Comparison of ENCODE assay signal across 10 cellular contexts in the genomic region with DNA sequence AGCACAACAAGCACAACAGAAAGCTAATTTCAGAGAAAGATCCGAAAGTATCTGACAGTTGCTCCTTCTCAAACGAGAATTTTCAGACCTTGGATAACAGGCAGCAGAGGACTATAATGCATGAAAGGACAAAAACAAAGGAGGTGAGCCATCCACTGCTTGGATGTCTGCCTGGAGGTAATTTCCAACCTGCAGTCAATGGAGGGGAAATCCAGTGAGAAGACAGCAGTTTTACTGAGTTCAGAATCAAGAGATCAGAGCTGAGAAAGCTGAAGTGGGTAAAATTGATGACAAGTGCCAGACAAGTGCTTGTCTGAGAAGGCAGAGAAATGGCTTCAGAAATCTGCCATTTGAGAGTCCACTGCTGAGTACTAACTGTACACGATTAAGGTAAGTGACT. TPM values are rescaled to one million over a fixed set of nuclear protein-coding genes. Genes with fewer than 3 reads are reported as not detected.
DNase-seq lines count a peak whose midpoint lies in the region; ATAC-seq, FAIRE-seq and TF ChIP-seq lines count a peak whose summit lies in the region.
"Had no signal": no experiment of that assay in that cellular context is flagged by ENCODE, and none has a peak within 500 bp of the region (broad histone marks: within the 10 kb centered on the region; RNA-seq: fewer than 3 reads in every experiment).

No MANE protein-coding gene starts in this region.

- H3K27ac ChIP-seq in IMR-90 (ENCODE audit: insufficient read depth, low read length) = no peak overlapping the region
- no peak overlapping the region for H3K27ac ChIP-seq in endothelial cell of umbilical vein (ENCODE audit: insufficient read depth, low read depth, low read length)

- H3K9me3 ChIP-seq in IMR-90 (ENCODE audit: control insufficient read depth, insufficient read depth, low read length) (no peaks in the 10 kb centered on the region), endothelial cell of umbilical vein (replicated peaks; ENCODE audit: control insufficient read depth, insufficient read depth, low read length) (no peaks in the 10 kb centered on the region)
- H3K9me3 ChIP-seq: Caco-2 had no signal

- TF ChIP-seq CTCF in IMR-90 (conservative IDR thresholded peaks at IDR 0.05; ENCODE audit: low read depth, low read length) (no peak), endothelial cell of umbilical vein (IDR thresholded peaks at IDR 0.05; ENCODE audit: extremely low read depth in 1 of 2, insufficient read depth in 1 of 2, low read depth in 1 of 2, low read length in 2 of 2) (no peak)

- no peak overlapping the region for H2BK15ac ChIP-seq in IMR-90 (ENCODE audit: low read depth, low read length)

- H3K9ac ChIP-seq in IMR-90 (ENCODE audit: low read depth, low read length) (no peak overlapping the region), endothelial cell of umbilical vein (replicated peaks; ENCODE audit: extremely low read depth, insufficient read depth, low read length) (no peak overlapping the region)

- H2BK5ac ChIP-seq in IMR-90 (ENCODE audit: low read depth, low read length, poor library complexity, severe bottlenecking) = no peak overlapping the region

- no peak for TF ChIP-seq POLR2A in IMR-90 (IDR thresholded peaks at IDR 0.05; ENCODE audit: low read depth, low read length)
- TF ChIP-seq POLR2A in endothelial cell of umbilical vein (IDR thresholded peaks at IDR 0.05; ENCODE audit: low read depth, low read length) = no peak

- no peak overlapping the region for H3K4me2 ChIP-seq in IMR-90 (ENCODE audit: low read depth, low read length)
- H3K4me2 ChIP-seq in endothelial cell of umbilical vein (ENCODE audit: insufficient read depth, low read length) = no peak overlapping the region

- no peak overlapping the region for H3K18ac ChIP-seq in IMR-90 (ENCODE audit: low read depth, low read length)

- no peak for TF ChIP-seq RAD21 in IMR-90 (IDR thresholded peaks at IDR 0.05; ENCODE audit: low read length)

- dilution Hi-C loops in IMR-90 (cut with HindIII; ENCODE audit: low sequenced_read_pairs, unreplicated experiment) = no loop called here
- dilution Hi-C loops in endothelial cell of umbilical vein (cut with MboI; ENCODE audit: extremely low pct_ligation_motif_present, low sequenced_read_pairs) = no loop called here

- H2AFZ ChIP-seq in IMR-90 (replicated peaks; ENCODE audit: low read length, poor library complexity) = no peak overlapping the region
- no peak overlapping the region for H2AFZ ChIP-seq in endothelial cell of umbilical vein (ENCODE audit: low read depth, low read length)

- POLR2A ChIA-PET in IMR-90 (lab: Charles Lee; ENCODE audit: unreplicated experiment) = no interaction called here
- POLR2A ChIA-PET in endothelial cell of umbilical vein (lab: Charles Lee) = no interaction called here

- H2BK120ac ChIP-seq in IMR-90 (ENCODE audit: low read depth, low read length) = no peak overlapping the region

- H4K20me1 ChIP-seq in IMR-90 (ENCODE audit: insufficient read depth, low read length) (peaks cover 54% of the 10 kb centered on the region), endothelial cell of umbilical vein (replicated peaks; ENCODE audit: control insufficient read depth, extremely low read depth, insufficient read depth, low read length) (peaks cover 32% of the 10 kb centered on the region)

- H2BK20ac ChIP-seq in IMR-90 (ENCODE audit: low read depth, low read length) = no peak overlapping the region

- no peak overlapping the region for H3K4ac ChIP-seq in IMR-90 (ENCODE audit: low read depth, low read length)

- FAIRE-seq in GM19239 (lab: Jason Lieb, UNC) (peak; percentile 53), endothelial cell of umbilical vein (lab: Jason Lieb, UNC) (no peak)

- no peak overlapping the region for H2AK9ac ChIP-seq in IMR-90 (replicated peaks; ENCODE audit: low read depth, low read length, poor library complexity)

- no peak overlapping the region for H4K5ac ChIP-seq in IMR-90 (ENCODE audit: low read depth, low read length)

- H3K23ac ChIP-seq in IMR-90 (ENCODE audit: low read depth, low read length) = no peak overlapping the region

- WGBS in IMR-90 (ENCODE audit: extremely low coverage in 2 of 2, insufficient read length in 1 of 2), 2 experiments = 100% methylated on average over 1 of the region's 3 CpGs; no CpG with 5 or more reads in 1 of the 2 experiments

- peaks cover 2% of the 10 kb centered on the region; the same call in 1 of the 2 replicates for H3K4me1 ChIP-seq in IMR-90 (ENCODE audit: control insufficient read depth, insufficient read depth, low read length)
- peaks cover 3% of the 10 kb centered on the region for H3K4me1 ChIP-seq in endothelial cell of umbilical vein (ENCODE audit: control insufficient read depth, extremely low read depth, insufficient read depth, low read length)
- H3K4me1 ChIP-seq: Caco-2 had no signal

- no peak overlapping the region for H4K8ac ChIP-seq in IMR-90 (ENCODE audit: low read depth in 2 of 2, low read length in 2 of 2)

- H3K14ac ChIP-seq in IMR-90 (replicated peaks; ENCODE audit: low read depth, low read length) = no peak overlapping the region

- no peaks in the 10 kb centered on the region for H3K27me3 ChIP-seq in IMR-90 (ENCODE audit: control insufficient read depth, insufficient read depth, low read length)
- H3K27me3 ChIP-seq in endothelial cell of umbilical vein (ENCODE audit: control insufficient read depth in 2 of 2, insufficient read depth in 2 of 2, low read length in 2 of 2) = no peaks in the 10 kb centered on the region

- no peak for ATAC-seq in IMR-90 (ENCODE audit: low read depth)

- H3K79me2 ChIP-seq in endothelial cell of umbilical vein (ENCODE audit: control insufficient read depth, insufficient read depth, low read length) = peaks cover 100% of the 10 kb centered on the region

- H3K36me3 ChIP-seq in IMR-90 (ENCODE audit: control insufficient read depth, insufficient read depth, low read length) (no peaks in the 10 kb centered on the region; the same call in 1 of the 2 replicates), endothelial cell of umbilical vein (ENCODE audit: control insufficient read depth in 2 of 2, extremely low read depth in 1 of 2, insufficient read depth in 2 of 2, low read length in 2 of 2) (no peaks in the 10 kb centered on the region)

- no peak overlapping the region for H3K56ac ChIP-seq in IMR-90 (ENCODE audit: extremely low read depth, insufficient read depth, low read length)

- no peak overlapping the region for H3K4me3 ChIP-seq in IMR-90 (ENCODE audit: insufficient read depth, low read depth, low read length)
- no peak overlapping the region for H3K4me3 ChIP-seq in endothelial cell of umbilical vein (replicated peaks in 1 of 3; ENCODE audit: insufficient read depth in 1 of 3, low read depth in 1 of 3, low read length in 3 of 3)

- intact Hi-C loops in IMR-90 (cut with micrococcal nuclease) (no loop called here), endothelial cell of umbilical vein (cut with micrococcal nuclease) (no loop called here)

- no peak overlapping the region for H2AK5ac ChIP-seq in IMR-90 (ENCODE audit: low read depth, low read length)

- peak; percentile 78 for DNase-seq in DMS79 treated with DMSO at 0.1 percent for 48 hours (lab: John Stamatoyannopoulos, UW)
- DNase-seq in GM19239 (ENCODE audit: insufficient read length, low spot score) = no peak
- peak; percentile 24 for DNase-seq in IMR-90
- peak; percentile 30 for DNase-seq in endothelial cell of umbilical vein (ENCODE audit: low read depth, low spot score)
- no peak for DNase-seq in NCI-H524 treated with DMSO at 0.1 percent for 48 hours (lab: John Stamatoyannopoulos, UW)
- DNase-seq in NCI-H446 treated with DMSO at 0.1 percent for 48 hours (lab: John Stamatoyannopoulos, UW) = no peak
- DNase-seq in iPS-NIHi11 (ENCODE audit: low spot score) = no peak
- DNase-seq in superior temporal gyrus (ENCODE audit: extremely low spot score) = no peak
- DNase-seq: Caco-2, SIG-M5 had no signal

- H3K9me1 ChIP-seq in IMR-90 (ENCODE audit: insufficient read depth, low read length) = peaks cover 4% of the 10 kb centered on the region; the same call in 1 of the 2 replicates
- no peaks in the 10 kb centered on the region for H3K9me1 ChIP-seq in endothelial cell of umbilical vein (replicated peaks; ENCODE audit: control insufficient read depth, extremely low read depth, insufficient read depth, low read length)

- in situ Hi-C loops in IMR-90 (cut with MboI; ENCODE audit: low sequenced_read_pairs) = no loop called here

- BruUV-seq in IMR-90 (replicated peaks; lab: Mats Ljungman, UMichigan) (no TSS peak), endothelial cell of umbilical vein (replicated peaks; lab: Mats Ljungman, UMichigan) (no TSS peak)

- H3K79me1 ChIP-seq in IMR-90 (ENCODE audit: low read depth in 1 of 2, low read length in 2 of 2) = peaks cover 12 to 41% of the 10 kb centered on the region in 2 experiments

- H4K91ac ChIP-seq in IMR-90 (ENCODE audit: insufficient read depth, low read depth, low read length) = no peak overlapping the region

- CTCF ChIA-PET in IMR-90 (lab: Yijun Ruan, JAX) = interaction anchor here (0.5 kb wide), 1 partner anchor 378 kb away, joined by 3 read pairs; no protein-coding TSS in a partner anchor
- CTCF ChIA-PET in endothelial cell of umbilical vein (lab: Charles Lee) = no interaction called here

TF ChIP-seq in IMR-90, 13 proteins besides CTCF, POLR2A, EP300 and RAD21 (continues in another document):
- no peak for TF ChIP-seq CHD1 (IDR thresholded peaks at IDR 0.05; ENCODE audit: low read depth, low read length)
- no peak for TF ChIP-seq CEBPB (IDR thresholded peaks at IDR 0.05; ENCODE audit: low read depth, low read length)

TF ChIP-seq in endothelial cell of umbilical vein, 7 proteins besides CTCF, POLR2A, EP300 and RAD21 (continues in another document):
- no peak for TF ChIP-seq MAX (IDR thresholded peaks at IDR 0.05; ENCODE audit: insufficient read depth, insufficient read length)
- no peak for TF ChIP-seq JUN (IDR thresholded peaks at IDR 0.05; ENCODE audit: borderline replicate concordance, insufficient read depth, insufficient read length, low read depth)
- no peak for TF ChIP-seq MYC (IDR thresholded peaks at IDR 0.05; ENCODE audit: low read depth, low read length)

RNA-seq across cellular contexts. Expression of gene UBE3A, which starts 22.1 kb away (rescaled TPM):
- total RNA-seq in IMR-90 (2012; rRNA removed) = 53.2 and 69.7 TPM in 2 replicates
- 16.7 and 19.3 TPM in 2 replicates for polyA plus RNA-seq in IMR-90 (2012; rRNA removed)
- polyA plus RNA-seq in IMR-90 (2012; cell fraction: cytosol; rRNA removed) = 10.9 and 12.6 TPM in 2 replicates
- polyA plus RNA-seq in IMR-90 (2012; cell fraction: nucleus; rRNA removed; ENCODE audit: low replicate concordance) = 20.1 and 28.4 TPM in 2 replicates
- 66.7 and 69.3 TPM in 2 replicates for total RNA-seq in endothelial cell of umbilical vein
- polyA plus RNA-seq in endothelial cell of umbilical vein = 6.9 and 8.5 TPM in 2 replicates
- 11.5 and 13.4 TPM in 2 replicates for polyA plus RNA-seq in endothelial cell of umbilical vein (2011; cell fraction: cytosol; rRNA removed)
- polyA plus RNA-seq in endothelial cell of umbilical vein (2011; cell fraction: nucleus; rRNA removed) = 32.4 and 32.6 TPM in 2 replicates
- 20.9 and 27.3 TPM in 2 replicates for polyA plus RNA-seq in endothelial cell of umbilical vein (2012)
- polyA minus RNA-seq in endothelial cell of umbilical vein = 56.0 and 66.2 TPM in 2 replicates
- polyA minus RNA-seq in endothelial cell of umbilical vein (2011; cell fraction: cytosol; rRNA and poly(A)+ RNA removed) = 68.3 TPM
- polyA minus RNA-seq in endothelial cell of umbilical vein (2011; cell fraction: nucleus; rRNA and poly(A)+ RNA removed) = 145 and 178 TPM in 2 replicates

Comparison
In these comparisons a context has a peak if more than half of its experiments do, and no peak if none do; other contexts are left out.
1. DNase-seq: peak in DMS79 treated with DMSO at 0.1 percent for 48 hours (single experiment), IMR-90 (single experiment) and endothelial cell of umbilical vein (single experiment); none in GM19239 (single experiment), NCI-H524 treated with DMSO at 0.1 percent for 48 hours (single experiment), NCI-H446 treated with DMSO at 0.1 percent for 48 hours (single experiment), iPS-NIHi11 (single experiment) and superior temporal gyrus (single experiment).